Comparison of ENCODE assay signal across 8 cellular contexts in the genomic region with DNA sequence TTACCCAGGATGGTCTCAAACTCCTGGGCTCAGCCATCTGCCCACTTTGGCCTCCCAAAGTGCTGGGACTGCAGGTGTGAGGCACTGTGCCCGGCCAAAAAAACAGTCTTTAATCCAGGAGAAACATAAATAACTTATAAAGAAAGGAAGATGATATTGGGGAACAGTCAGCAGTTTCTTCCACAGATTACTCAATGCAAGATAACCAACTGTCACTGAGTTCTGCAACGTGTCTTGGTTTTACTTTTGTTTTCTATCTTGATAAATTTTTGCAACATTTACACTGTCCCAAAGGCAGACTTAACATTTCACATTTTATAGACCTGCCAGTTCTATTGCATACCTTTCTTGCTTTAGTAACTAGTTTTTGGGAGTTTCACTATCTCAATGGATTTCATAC.
DNase-seq lines count a peak whose midpoint lies in the region; ATAC-seq and TF ChIP-seq lines count a peak whose summit lies in the region.

No MANE protein-coding gene starts in this region.

- dilution Hi-C loops in mammary epithelial cell (cut with HindIII; ENCODE audit: low sequenced_read_pairs), result no loop called here

- H3K79me2 ChIP-seq in mammary epithelial cell (ENCODE audit: insufficient read depth, low read length), result no peaks in the 10 kb centered on the region

- peaks cover 70 to 93% (median 78%) of the 10 kb centered on the region in 4 donors for H3K4me1 Mint-ChIP-seq in CD4-positive, alpha-beta memory T cell

- no peaks in the 10 kb centered on the region for H3K9me3 ChIP-seq in CD4-positive, alpha-beta memory T cell (ENCODE audit: control insufficient read depth in 1 of 2, low read length in 2 of 2)
- no peaks in the 10 kb centered on the region for H3K9me3 ChIP-seq in adrenal gland (replicated peaks in 1 of 3)
- no peaks in the 10 kb centered on the region for H3K9me3 ChIP-seq in mammary epithelial cell (replicated peaks; ENCODE audit: insufficient read depth, low read length)
- no peaks in the 10 kb centered on the region for H3K9me3 ChIP-seq in MG63

- no peak for DNase-seq in CD4-positive, alpha-beta memory T cell
- DNase-seq in adrenal gland (no peak), NCI-H774 (lab: John Stamatoyannopoulos, UW) (no peak), mammary epithelial cell (no peak), MG63 (no peak), left ventricle myocardium superior (no peak)

- no peak overlapping the region for H3K4me2 ChIP-seq in mammary epithelial cell (ENCODE audit: insufficient read depth, low read depth, low read length)

- peak overlapping the region; percentile 80 to 96 (median 87) for H3K4me3 Mint-ChIP-seq in CD4-positive, alpha-beta memory T cell

- no TSS peak for BruUV-seq in mammary epithelial cell (replicated peaks; lab: Mats Ljungman, UMichigan)

- POLR2A ChIA-PET in CD4-positive, alpha-beta memory T cell (lab: Charles Lee; ENCODE audit: partially characterized antibody), result interaction anchor here (1.1 to 55.3 kb wide), 9 partner anchors 9 to 88 kb away, joined by 3 to 1394 read pairs (median 8); partner anchors contain the start of gene ANKRD44

- in situ Hi-C loops in mammary epithelial cell (cut with MboI; ENCODE audit: low sequenced_read_pairs in 2 of 2), result no loop called here

- no peaks in the 10 kb centered on the region for H3K27me3 ChIP-seq in CD4-positive, alpha-beta memory T cell (ENCODE audit: insufficient read depth, low read length)
- H3K27me3 ChIP-seq in adrenal gland, result no peaks in the 10 kb centered on the region
- no peaks in the 10 kb centered on the region for H3K27me3 ChIP-seq in mammary epithelial cell (ENCODE audit: insufficient read depth, low read length)
- H3K27me3 ChIP-seq in MG63, result no peaks in the 10 kb centered on the region

- peak overlapping the region in 1 of 2 donors; percentile 52 for H3K4me3 ChIP-seq in CD4-positive, alpha-beta memory T cell (ENCODE audit: low read length in 2 of 2)
- H3K4me3 ChIP-seq in adrenal gland (peak overlapping the region in 1 of 4 donors; percentile 38), mammary epithelial cell (replicated peaks in 1 of 3; ENCODE audit: insufficient read depth in 1 of 3, low read depth in 2 of 3, low read length in 3 of 3) (no peak overlapping the region), MG63 (no peak overlapping the region)

- WGBS in adrenal gland, 4 donors, result 20 to 38% (median 27%) methylated on average over 2 of the region's 2 CpGs
- WGBS in mammary epithelial cell (ENCODE audit: low coverage, missing lambda C conversion rate), result 82% methylated on average over 2 of the region's 2 CpGs

- H3K4me1 ChIP-seq in CD4-positive, alpha-beta memory T cell (ENCODE audit: insufficient read depth, low read length), result peaks cover 97% of the 10 kb centered on the region
- H3K4me1 ChIP-seq in adrenal gland (replicated peaks in 1 of 2) (peaks cover 17 to 43% of the 10 kb centered on the region in 2 donors), mammary epithelial cell (ENCODE audit: insufficient read depth, low read length) (no peaks in the 10 kb centered on the region)

- TF ChIP-seq CTCF in adrenal gland (IDR thresholded peaks at IDR 0.05) (no peak), mammary epithelial cell (conservative IDR thresholded peaks at IDR 0.05 in 1 of 2, IDR thresholded peaks at IDR 0.05 in 1 of 2; ENCODE audit: extremely low read depth in 1 of 2, insufficient read depth in 1 of 2, low read depth in 1 of 2, low read length in 2 of 2) (no peak)

- peaks cover 7 to 17% of the 10 kb centered on the region in 2 donors for H3K36me3 Mint-ChIP-seq in CD4-positive, alpha-beta memory T cell

- intact Hi-C loops in CD4-positive, alpha-beta memory T cell (cut with micrococcal nuclease), result no loop called here
- intact Hi-C loops in adrenal gland (cut with DNase I), result no loop called here
- intact Hi-C loops in mammary epithelial cell (cut with micrococcal nuclease), result no loop called here
- intact Hi-C loops in left ventricle myocardium superior (cut with micrococcal nuclease), result no loop called here

- peak; percentile 62 for ATAC-seq in GM19438 (IDR thresholded peaks at IDR 0.05; ENCODE audit: low read depth, unreplicated experiment)
- ATAC-seq in HG03442 (IDR thresholded peaks at IDR 0.05; ENCODE audit: unreplicated experiment), result peak; percentile 69
- no peak for ATAC-seq in left ventricle myocardium superior

- CTCF ChIA-PET in CD4-positive, alpha-beta memory T cell (lab: Charles Lee; ENCODE audit: partially characterized antibody), result interaction anchor here (0.7 to 5.9 kb wide), 9 partner anchors 9 to 70 kb away, joined by 3 to 48 read pairs (median 5); partner anchors contain the start of gene ANKRD44
- CTCF ChIA-PET in mammary epithelial cell (lab: Charles Lee; ENCODE audit: low non-redundant PET), result no interaction called here

- no peaks in the 10 kb centered on the region for H3K9me3 Mint-ChIP-seq in CD4-positive, alpha-beta memory T cell

- no peak for TF ChIP-seq POLR2A in adrenal gland (IDR thresholded peaks at IDR 0.05)

- H3K27ac Mint-ChIP-seq in CD4-positive, alpha-beta memory T cell, result peak overlapping the region; percentile 87 to 99 (median 95)

- no peaks in the 10 kb centered on the region for H4K20me1 ChIP-seq in mammary epithelial cell (ENCODE audit: insufficient read depth, low read length)

- no peak overlapping the region for H3K9ac ChIP-seq in mammary epithelial cell (ENCODE audit: insufficient read depth, low read length)

- H3K36me3 ChIP-seq in CD4-positive, alpha-beta memory T cell (ENCODE audit: insufficient read depth, low read length), result no peaks in the 10 kb centered on the region
- H3K36me3 ChIP-seq in adrenal gland (replicated peaks in 1 of 2) (no peaks in the 10 kb centered on the region), mammary epithelial cell (ENCODE audit: insufficient read depth, low read length) (no peaks in the 10 kb centered on the region), MG63 (no peaks in the 10 kb centered on the region)

- no peak overlapping the region for H2AFZ ChIP-seq in mammary epithelial cell (ENCODE audit: low read depth, low read length)

- no peaks in the 10 kb centered on the region for H3K27me3 Mint-ChIP-seq in CD4-positive, alpha-beta memory T cell

- peak overlapping the region; percentile 66 for H3K27ac ChIP-seq in CD4-positive, alpha-beta memory T cell (ENCODE audit: low read depth, low read length)
- H3K27ac ChIP-seq in adrenal gland (peak overlapping the region in 3 of 5 donors; percentile 21 to 49 (median 46)), mammary epithelial cell (ENCODE audit: insufficient read depth, low read depth, low read length) (no peak overlapping the region)
